Comparison of ENCODE assay signal across 8 cellular contexts in genomic region chr17:82458130-82458884, GRCh38. TPM values are rescaled to one million over a fixed set of nuclear protein-coding genes. Genes with fewer than 3 reads are reported as not detected.
DNase-seq lines count a peak whose midpoint lies in the region; ATAC-seq and TF ChIP-seq lines count a peak whose summit lies in the region.

NARF (plus strand) TSS chr17:82458741; CDS start chr17:82458804, 63 bp downstream.

- H3K36me3 Mint-ChIP-seq in activated naive CD4-positive, alpha-beta T cell treated with anti-CD3 and anti-CD28 coated beads for 36 hours (ENCODE audit: low read depth) = peaks cover 15% of the 10 kb centered on the region

- intact Hi-C loops in activated naive CD4-positive, alpha-beta T cell treated with anti-CD3 and anti-CD28 coated beads for 36 hours (cut with micrococcal nuclease) = loop anchor here (1.0 to 2.0 kb wide), 7 partner anchors 8 to 586 kb away; partner anchors contain the start of genes CYBC1, FN3KRP, FOXK2 and HEXD

- peaks cover 27% of the 10 kb centered on the region for H3K4me1 Mint-ChIP-seq in activated naive CD4-positive, alpha-beta T cell treated with anti-CD3 and anti-CD28 coated beads for 36 hours (ENCODE audit: low read depth)

- TF ChIP-seq EP300 in gastroesophageal sphincter (IDR thresholded peaks at IDR 0.05) = no peak

- H3K4me3 ChIP-seq in HFF-Myc (replicated peaks; ENCODE audit: low read depth, low read length) = peak within 1 kb of the TSS; percentile 77
- H3K4me3 ChIP-seq in gastroesophageal sphincter = peak within 1 kb of the TSS; percentile 82 to 85

- H3K9me3 Mint-ChIP-seq in activated naive CD4-positive, alpha-beta T cell treated with anti-CD3 and anti-CD28 coated beads for 36 hours = peaks cover 3% of the 10 kb centered on the region

- peak within 1 kb of the TSS; percentile 96 to 100 (median 99) for H3K27ac ChIP-seq in gastroesophageal sphincter

- H3K36me3 ChIP-seq in gastroesophageal sphincter = peaks cover 0 to 35% of the 10 kb centered on the region in 2 donors

- peak; percentile 99 for ATAC-seq in gastroesophageal sphincter

- no peak for TF ChIP-seq CTCF in HFF-Myc (IDR thresholded peaks at IDR 0.05; ENCODE audit: low read depth, low read length, missing control alignments)
- peak in 1 of 4 experiments; percentile 2 for TF ChIP-seq CTCF in gastroesophageal sphincter (IDR thresholded peaks at IDR 0.05)

- H3K9me3 ChIP-seq in gastroesophageal sphincter = no peaks in the 10 kb centered on the region

- WGBS in gastroesophageal sphincter (ENCODE audit: low coverage in 1 of 2), 2 donors = no CpG with 5 or more reads among the region's 90 CpGs

- no peaks in the 10 kb centered on the region for H3K27me3 Mint-ChIP-seq in activated naive CD4-positive, alpha-beta T cell treated with anti-CD3 and anti-CD28 coated beads for 36 hours (ENCODE audit: low read depth)

- H3K4me1 ChIP-seq in gastroesophageal sphincter = peaks cover 0 to 59% (median 17%) of the 10 kb centered on the region in 3 donors

- CTCF ChIA-PET in activated naive CD4-positive, alpha-beta T cell treated with anti-CD3 and anti-CD28 coated beads for 36 hours (lab: Charles Lee) = interaction anchor here (0.5 to 1.4 kb wide), 3 partner anchors 40 to 577 kb away, joined by 3 to 5 read pairs (median 3); no protein-coding TSS in a partner anchor

- DNase-seq in GM03348 (ENCODE audit: low spot score) (peak; percentile 100), HFF-Myc (ENCODE audit: extremely low read depth, low read depth) (peak; percentile 91), NAMALWA (ENCODE audit: low spot score) (peak; percentile 98), SK-N-DZ (ENCODE audit: low spot score) (peak; percentile 99), non-pigmented ciliary epithelial cell (ENCODE audit: low read depth) (peak; percentile 83), superior temporal gyrus (ENCODE audit: extremely low spot score) (peak; percentile 99)
- peak; percentile 97 for DNase-seq in activated naive CD4-positive, alpha-beta T cell treated with anti-CD3 and anti-CD28 coated beads for 36 hours

- TF ChIP-seq POLR2A in gastroesophageal sphincter (IDR thresholded peaks at IDR 0.05) = peak; percentile 99

- peak within 1 kb of the TSS; percentile 97 for H3K27ac Mint-ChIP-seq in activated naive CD4-positive, alpha-beta T cell treated with anti-CD3 and anti-CD28 coated beads for 36 hours

- H3K27me3 ChIP-seq in gastroesophageal sphincter = no peaks in the 10 kb centered on the region

- peak within 1 kb of the TSS; percentile 78 for H3K4me3 Mint-ChIP-seq in activated naive CD4-positive, alpha-beta T cell treated with anti-CD3 and anti-CD28 coated beads for 36 hours

RNA-seq across cellular contexts. Expression of gene NARF, which starts in this region (rescaled TPM):
- polyA plus RNA-seq in SK-N-DZ (2014; cell fraction: cytosol; rRNA removed) = 175 and 178 TPM in 2 replicates
- polyA plus RNA-seq in SK-N-DZ (2014; cell fraction: nucleus; rRNA removed) = 193 and 225 TPM in 2 replicates
- 10 to 100 TPM; 64.2 to 69.3 TPM for total RNA-seq in activated naive CD4-positive, alpha-beta T cell treated with anti-CD3 and anti-CD28 coated beads for 36 hours
- total RNA-seq in gastroesophageal sphincter = 10 to 100 TPM; 30.4 to 78.1 (median 44.9) TPM

Comparison
In these comparisons a context has a peak if more than half of its experiments do, and no peak if none do; other contexts are left out.
1. Peak in every context shown above with its lines: DNase-seq, ATAC-seq, H3K4me3 ChIP-seq and H3K27ac ChIP-seq.